In genomic region chr1:93692983-93693591, GRCh38 we compare ENCODE assay signal across 8 cellular contexts. TPM values are rescaled to one million over a fixed set of nuclear protein-coding genes. Genes with fewer than 3 reads are reported as not detected.
DNase-seq lines count a peak whose midpoint lies in the region; ATAC-seq and TF ChIP-seq lines count a peak whose summit lies in the region.

No MANE protein-coding gene starts in this region.

- no TSS peak for BruUV-seq in A673 (replicated peaks; lab: Mats Ljungman, UMichigan)

- WGBS in GM23248 (ENCODE audit: low coverage in 1 of 2, low lambda C conversion rate in 2 of 2, missing lambda C conversion rate in 2 of 2), 2 experiments: 19 to 23% methylated on average over 7 of the region's 7 CpGs
- 34 to 46% methylated on average over 7 of the region's 7 CpGs for whole genome bisulfite sequencing in sigmoid colon, 2 donors

- H3K9ac ChIP-seq in GM23248 (peak overlapping the region; percentile 86), Karpas-422 (ENCODE audit: low read length) (no peak overlapping the region)

- H3K27me3 ChIP-seq in GM23248 (replicated peaks; ENCODE audit: insufficient read depth) (no peaks in the 10 kb centered on the region), sigmoid colon (no peaks in the 10 kb centered on the region), Karpas-422 (ENCODE audit: low read length) (no peaks in the 10 kb centered on the region), A673 (replicated peaks; ENCODE audit: insufficient read depth, low read depth, low read length, poor library complexity) (no peaks in the 10 kb centered on the region)

- H3K4me3 ChIP-seq in GM23248: peak overlapping the region; percentile 49
- H3K4me3 ChIP-seq in cardiac fibroblast (replicated peaks in 1 of 2; ENCODE audit: low read depth in 2 of 2, low read length in 2 of 2): no peak overlapping the region
- H3K4me3 ChIP-seq in sigmoid colon: no peak overlapping the region
- H3K4me3 ChIP-seq in Karpas-422 (ENCODE audit: low read length): no peak overlapping the region; the same call in 1 of the 2 replicates
- no peak overlapping the region for H3K4me3 ChIP-seq in A673 (ENCODE audit: low read depth, low read length, poor library complexity, severe bottlenecking)

- DNase-seq in GM23248: peak; percentile 96
- DNase-seq in LoVo (ENCODE audit: low spot score): peak; percentile 88
- DNase-seq in cardiac fibroblast (ENCODE audit: low read depth in 2 of 2): peak; percentile 54 to 92
- no peak for DNase-seq in sigmoid colon
- DNase-seq in Karpas-422: no peak
- DNase-seq in A673 (ENCODE audit: low spot score): no peak

- H3K4me2 ChIP-seq in GM23248 (ENCODE audit: unreplicated experiment): peak overlapping the region; percentile 89
- no peak overlapping the region for H3K4me2 ChIP-seq in Karpas-422 (ENCODE audit: low read depth, low read length, poor library complexity, severe bottlenecking)

- in situ Hi-C loops in GM23248 (cut with MboI): no loop called here

- TF ChIP-seq CTCF in cardiac fibroblast (IDR thresholded peaks at IDR 0.05; ENCODE audit: low read depth, low read length) (no peak), sigmoid colon (IDR thresholded peaks at IDR 0.05) (no peak), A673 (conservative IDR thresholded peaks at IDR 0.05; ENCODE audit: low read depth, low read length) (no peak)

- no peaks in the 10 kb centered on the region for H3K79me2 ChIP-seq in GM23248 (ENCODE audit: insufficient read depth)
- H3K79me2 ChIP-seq in Karpas-422 (ENCODE audit: low read length): no peaks in the 10 kb centered on the region

- ATAC-seq in GM18499 (IDR thresholded peaks at IDR 0.05; ENCODE audit: insufficient read depth, unreplicated experiment) (peak; percentile 77), GM19324 (IDR thresholded peaks at IDR 0.05; ENCODE audit: low FRiP score, unreplicated experiment) (no peak)

- H3K9me2 ChIP-seq in GM23248 (ENCODE audit: insufficient read depth) (no peaks in the 10 kb centered on the region), Karpas-422 (replicated peaks; ENCODE audit: insufficient read depth, low read length) (no peaks in the 10 kb centered on the region)

- TF ChIP-seq POLR2A in sigmoid colon (IDR thresholded peaks at IDR 0.05): no peak

- H3F3A ChIP-seq in GM23248 (ENCODE audit: insufficient read depth): peaks cover 34% of the 10 kb centered on the region

- H3K9me3 ChIP-seq in GM23248 (ENCODE audit: low read depth): no peaks in the 10 kb centered on the region
- no peaks in the 10 kb centered on the region for H3K9me3 ChIP-seq in sigmoid colon
- no peaks in the 10 kb centered on the region for H3K9me3 ChIP-seq in Karpas-422 (ENCODE audit: low read length)
- no peaks in the 10 kb centered on the region for H3K9me3 ChIP-seq in A673 (ENCODE audit: low read depth, low read length, poor library complexity, severe bottlenecking)

- no peak overlapping the region for H2AFZ ChIP-seq in GM23248
- no peak overlapping the region for H2AFZ ChIP-seq in Karpas-422 (ENCODE audit: low read length)

- CTCF ChIA-PET in A673 (lab: Charles Lee): no interaction called here

- TF ChIP-seq EP300 in sigmoid colon (IDR thresholded peaks at IDR 0.05): no peak

- H3K27ac ChIP-seq in GM23248: peak overlapping the region; percentile 100
- H3K27ac ChIP-seq in sigmoid colon: peak overlapping the region; percentile 20 to 60 (median 42)
- no peak overlapping the region for H3K27ac ChIP-seq in Karpas-422 (ENCODE audit: low read length)
- no peak overlapping the region for H3K27ac ChIP-seq in A673 (ENCODE audit: low read depth, low read length, poor library complexity, severe bottlenecking)

- no peaks in the 10 kb centered on the region for H4K20me1 ChIP-seq in GM23248 (ENCODE audit: insufficient read depth)
- no peaks in the 10 kb centered on the region for H4K20me1 ChIP-seq in Karpas-422 (ENCODE audit: insufficient read depth, low read depth, low read length)

- POLR2A ChIA-PET in A673 (lab: Charles Lee; ENCODE audit: low non-redundant PET): no interaction called here

- peaks cover 46% of the 10 kb centered on the region for H3K4me1 ChIP-seq in GM23248 (ENCODE audit: insufficient read depth)
- peaks cover 0 to 21% (median 18%) of the 10 kb centered on the region in 4 donors for H3K4me1 ChIP-seq in sigmoid colon
- H3K4me1 ChIP-seq in Karpas-422 (ENCODE audit: low read length): peaks cover 65% of the 10 kb centered on the region
- no peaks in the 10 kb centered on the region for H3K4me1 ChIP-seq in A673 (ENCODE audit: insufficient read depth, low read length, poor library complexity, severe bottlenecking)

- H3K36me3 ChIP-seq in GM23248 (ENCODE audit: low read depth) (no peaks in the 10 kb centered on the region), sigmoid colon (no peaks in the 10 kb centered on the region), Karpas-422 (ENCODE audit: insufficient read depth, low read length) (no peaks in the 10 kb centered on the region), A673 (ENCODE audit: insufficient read depth, low read length, poor library complexity, severe bottlenecking) (no peaks in the 10 kb centered on the region)

- intact Hi-C loops in sigmoid colon (cut with DNase I) (no loop called here), A673 (cut with micrococcal nuclease; ENCODE audit: unreplicated experiment) (no loop called here)

RNA-seq across cellular contexts. Expression of gene BCAR3, which starts 11.4 kb away (rescaled TPM):
- total RNA-seq in GM23248 (2014; rRNA removed; shearing (Covaris generic)): 79.5 and 83.2 TPM in 2 replicates
- polyA plus RNA-seq in GM23248 (2016; fragmentation: Nextera tagmentation; extraction: Ambion mirVana) (62.2 and 65.1 TPM in 2 replicates), sigmoid colon (10 to 100 TPM; 24.8 to 43.2 (median 39.5) TPM)
- total RNA-seq in sigmoid colon (10 to 100 TPM; 12.3 to 22.1 (median 18.2) TPM), A673 (2021) (0.90 and 2.4 TPM in 2 replicates)
- total RNA-seq in Karpas-422 (2014; rRNA removed; shearing (Covaris generic); ENCODE audit: low replicate concordance): 9.9 and 12.6 TPM in 2 replicates

Comparison
In these comparisons a context has a peak if more than half of its experiments do, and no peak if none do; other contexts are left out.
1. DNase-seq: peak in GM23248 (single experiment), LoVo (single experiment) and cardiac fibroblast (2 of 2); none in sigmoid colon (single experiment), Karpas-422 (single experiment) and A673 (single experiment).
2. H3K27ac ChIP-seq: peak in GM23248 (single experiment) and sigmoid colon (4 of 4); none in Karpas-422 (single experiment) and A673 (single experiment).